Comparison of ENCODE assay signal across 17 cellular contexts in genomic region chr1:30527511-30528140, GRCh38.
A peak's percentile ranks its signal among the peaks of the same experiment; 100 is the strongest.
DNase-seq lines count a peak whose midpoint lies in the region; ATAC-seq and TF ChIP-seq lines count a peak whose summit lies in the region.
"Had no signal": no experiment of that assay in that cellular context is flagged by ENCODE, and none has a peak within 500 bp of the region (broad histone marks: within the 10 kb centered on the region; RNA-seq: fewer than 3 reads in every experiment).

No MANE protein-coding gene starts in this region.

- H3K4me1 Mint-ChIP-seq in HFFc6 (ENCODE audit: low read depth) = peaks cover 42% of the 10 kb centered on the region
- no peaks in the 10 kb centered on the region for H3K4me1 Mint-ChIP-seq in activated naive CD8-positive, alpha-beta T cell treated with anti-CD3 and anti-CD28 coated beads for 36 hours
- H3K4me1 Mint-ChIP-seq: T-cell had no signal

- TF ChIP-seq POLR2A in adrenal gland (IDR thresholded peaks at IDR 0.05) (peak in 1 of 2 donors; percentile 28), gastrocnemius medialis (IDR thresholded peaks at IDR 0.05) (peak; percentile 11 to 37)

- no peaks in the 10 kb centered on the region for H3K27me3 ChIP-seq in adrenal gland
- no peaks in the 10 kb centered on the region for H3K27me3 ChIP-seq in gastrocnemius medialis
- H3K27me3 ChIP-seq: ascending aorta had no signal

- TF ChIP-seq CTCF in HFFc6 (IDR thresholded peaks at IDR 0.05) = no peak
- no peak for TF ChIP-seq CTCF in adrenal gland (IDR thresholded peaks at IDR 0.05)
- TF ChIP-seq CTCF in gastrocnemius medialis (IDR thresholded peaks at IDR 0.05 in 4 of 5, conservative IDR thresholded peaks at IDR 0.05 in 1 of 5) = no peak

- no peak overlapping the region for H3K27ac Mint-ChIP-seq in HFFc6
- H3K27ac Mint-ChIP-seq in activated naive CD8-positive, alpha-beta T cell treated with anti-CD3 and anti-CD28 coated beads for 36 hours = no peak overlapping the region
- H3K27ac Mint-ChIP-seq: T-cell had no signal

- peaks cover 4 to 17% of the 10 kb centered on the region in 2 donors for H3K4me1 ChIP-seq in adrenal gland (replicated peaks in 1 of 2)
- peaks cover 43 to 46% of the 10 kb centered on the region in 2 donors for H3K4me1 ChIP-seq in gastrocnemius medialis
- H3K4me1 ChIP-seq: ascending aorta had no signal

- H3K36me3 ChIP-seq in adrenal gland (replicated peaks in 1 of 2) (no peaks in the 10 kb centered on the region), gastrocnemius medialis (no peaks in the 10 kb centered on the region)
- H3K36me3 ChIP-seq: ascending aorta, gastroesophageal sphincter, sigmoid colon had no signal

- H3K27ac ChIP-seq in adrenal gland = peak overlapping the region in 3 of 5 donors; percentile 33 to 87 (median 84)
- H3K27ac ChIP-seq in gastrocnemius medialis = peak overlapping the region; percentile 89 to 99 (median 93)
- H3K27ac ChIP-seq: ascending aorta, gastroesophageal sphincter, sigmoid colon had no signal

- no peaks in the 10 kb centered on the region for H3K9me3 Mint-ChIP-seq in HFFc6
- H3K9me3 Mint-ChIP-seq in activated naive CD8-positive, alpha-beta T cell treated with anti-CD3 and anti-CD28 coated beads for 36 hours = no peaks in the 10 kb centered on the region
- H3K9me3 Mint-ChIP-seq: T-cell had no signal

- ATAC-seq in left ventricle myocardium superior = peak; percentile 73
- ATAC-seq in gastrocnemius medialis = peak; percentile 19 to 28
- ATAC-seq: gastroesophageal sphincter; stimulated activated naive CD8-positive, alpha-beta T cell treated with anti-CD3 and anti-CD28 coated beads, Interleukin-15, Interleukin-2, amounts not matched to agents 100 U/mL and 50 U/mL, for 24 hours; T-cell had no signal

- H3K4me3 ChIP-seq in adrenal gland = no peak overlapping the region
- H3K4me3 ChIP-seq in gastrocnemius medialis = no peak overlapping the region
- H3K4me3 ChIP-seq: ascending aorta, gastroesophageal sphincter, sigmoid colon had no signal

- in situ Hi-C loops in gastrocnemius medialis (cut with MboI; ENCODE audit: low sequenced_read_pairs in 4 of 4) = no loop called here

- peaks cover 8% of the 10 kb centered on the region for H3K27me3 Mint-ChIP-seq in HFFc6 (ENCODE audit: insufficient read depth)
- peaks cover 8% of the 10 kb centered on the region for H3K27me3 Mint-ChIP-seq in activated naive CD8-positive, alpha-beta T cell treated with anti-CD3 and anti-CD28 coated beads for 36 hours

- H3K9me3 ChIP-seq in adrenal gland (replicated peaks in 1 of 3) (peaks cover 0 to 4% (median 0%) of the 10 kb centered on the region in 3 donors), gastrocnemius medialis (no peaks in the 10 kb centered on the region)
- H3K9me3 ChIP-seq: ascending aorta had no signal

- H3K4me3 Mint-ChIP-seq in HFFc6 = no peak overlapping the region
- H3K4me3 Mint-ChIP-seq in activated naive CD8-positive, alpha-beta T cell treated with anti-CD3 and anti-CD28 coated beads for 36 hours = no peak overlapping the region
- H3K4me3 Mint-ChIP-seq: T-cell had no signal

- DNase-seq in HFFc6 (peak; percentile 4), adrenal gland (peak; percentile 82 to 96 (median 85)), left ventricle myocardium superior (peak; percentile 82), gastrocnemius medialis (peak; percentile 71 to 85), NCI-H2171 (lab: John Stamatoyannopoulos, UW) (no peak), NCI-H2029 treated with DMSO at 0.1 percent for 48 hours (lab: John Stamatoyannopoulos, UW) (no peak), cerebellum (ENCODE audit: low spot score) (no peak)
- DNase-seq in activated naive CD8-positive, alpha-beta T cell treated with anti-CD3 and anti-CD28 coated beads for 36 hours = no peak
- DNase-seq: activated CD4-positive, alpha-beta T cell treated with anti-CD3 and anti-CD28 coated beads for 1 hour; activated T-cell treated with anti-CD3 and anti-CD28 coated beads, Interleukin-2, amount 50 U/mL, for 48 hours; effector memory CD4-positive, alpha-beta T cell; MM.1S; sigmoid colon; stimulated activated naive CD8-positive, alpha-beta T cell treated with anti-CD3 and anti-CD28 coated beads, Interleukin-15, Interleukin-2, amounts not matched to agents 100 U/mL and 50 U/mL, for 24 hours had no signal

- H3K36me3 Mint-ChIP-seq in HFFc6 (ENCODE audit: low read depth) = no peaks in the 10 kb centered on the region
- H3K36me3 Mint-ChIP-seq in activated naive CD8-positive, alpha-beta T cell treated with anti-CD3 and anti-CD28 coated beads for 36 hours = no peaks in the 10 kb centered on the region
- H3K36me3 Mint-ChIP-seq: T-cell had no signal

- WGBS in adrenal gland, 4 donors = 33 to 40% (median 37%) methylated on average over 7 to 13 of the region's 13 CpGs

- intact Hi-C loops in adrenal gland (cut with DNase I) = no loop called here
- intact Hi-C loops in left ventricle myocardium superior (cut with micrococcal nuclease) = no loop called here
- intact Hi-C loops in gastrocnemius medialis (cut with DNase I; ENCODE audit: low total_unique reads) = loop anchor here (2.0 to 10.0 kb wide), 5 partner anchors 191 to 1289 kb away; partner anchors contain the start of gene FABP3

Comparison
In these comparisons a context has a peak if more than half of its experiments do, and no peak if none do; other contexts are left out.
1. DNase-seq: peak in HFFc6 (single experiment), adrenal gland (7 of 7), left ventricle myocardium superior (single experiment) and gastrocnemius medialis (2 of 2); none in activated naive CD8-positive, alpha-beta T cell treated with anti-CD3 and anti-CD28 coated beads for 36 hours (single experiment), NCI-H2171 (single experiment), NCI-H2029 treated with DMSO at 0.1 percent for 48 hours (single experiment) and cerebellum (single experiment).